7 cellular contexts compared by ENCODE assay signal in the genomic region with DNA sequence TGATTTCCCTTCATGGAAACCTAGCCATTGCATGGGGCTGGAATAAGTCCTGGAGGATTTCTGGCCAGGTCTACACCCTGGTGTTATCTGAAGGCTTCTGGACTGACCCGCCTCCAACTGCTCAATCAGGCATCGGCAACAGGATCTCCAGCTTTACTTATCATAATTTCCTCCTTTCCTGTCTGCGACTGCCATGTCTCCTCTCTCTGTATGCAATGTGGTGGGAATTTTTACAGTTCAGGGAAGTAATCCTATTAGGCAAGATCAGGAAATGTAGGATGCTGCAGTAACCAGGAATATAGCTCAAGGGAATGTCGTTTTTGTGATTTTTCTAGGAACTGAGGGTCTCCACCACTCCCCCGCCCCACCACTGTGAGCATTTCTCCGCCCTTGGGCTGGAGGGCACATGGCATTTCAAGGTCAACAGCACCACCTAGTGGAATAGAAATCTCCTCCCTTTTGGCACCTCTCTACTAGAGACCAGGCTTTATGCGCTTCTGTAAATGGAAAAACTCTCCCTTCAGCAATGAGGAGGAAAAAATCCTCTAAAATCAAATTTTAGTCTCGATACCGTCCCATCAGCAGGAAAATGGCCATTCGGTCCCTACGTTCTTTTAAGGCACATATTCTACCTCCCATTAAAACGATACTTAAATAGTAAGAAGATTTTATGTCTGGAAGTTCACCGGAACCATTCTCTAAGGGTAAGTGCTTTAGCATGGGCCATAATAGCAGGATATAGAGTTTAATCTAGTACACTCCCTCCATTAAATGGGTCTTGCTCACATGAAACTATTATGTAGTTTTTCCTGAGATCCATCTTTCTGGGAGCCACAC.
DNase-seq lines count a peak whose midpoint lies in the region; ATAC-seq and TF ChIP-seq lines count a peak whose summit lies in the region.

No MANE protein-coding gene starts in this region.

- ATAC-seq in GM21619 (IDR thresholded peaks at IDR 0.05; ENCODE audit: unreplicated experiment) = peak; percentile 86

- TF ChIP-seq EP300 in Ishikawa (IDR thresholded peaks at IDR 0.05; ENCODE audit: borderline replicate concordance) = no peak

- H3K4me3 ChIP-seq in adipocyte (ENCODE audit: low read length) = no peak overlapping the region
- H3K4me3 ChIP-seq in right atrium auricular region = peak overlapping the region in 1 of 2 donors; percentile 23
- H3K4me3 ChIP-seq in retinal pigment epithelial cell (ENCODE audit: low read length) = no peak overlapping the region

- H3K9ac ChIP-seq in adipocyte (ENCODE audit: low read length) = no peak overlapping the region

- H3K36me3 ChIP-seq in adipocyte (ENCODE audit: control insufficient read depth, insufficient read depth, low read length, severe bottlenecking) (no peaks in the 10 kb centered on the region), right atrium auricular region (no peaks in the 10 kb centered on the region)

- H3K9me3 ChIP-seq in adipocyte (ENCODE audit: control insufficient read depth, low read length) = no peaks in the 10 kb centered on the region
- H3K9me3 ChIP-seq in right atrium auricular region = no peaks in the 10 kb centered on the region

- peak; percentile 81 for TF ChIP-seq CTCF in GM10266 (IDR thresholded peaks at IDR 0.05; ENCODE audit: control insufficient read depth, insufficient read depth, low read depth, missing control alignments)
- TF ChIP-seq CTCF in right atrium auricular region (IDR thresholded peaks at IDR 0.05) = peak; percentile 44 to 83
- TF ChIP-seq CTCF in retinal pigment epithelial cell (conservative IDR thresholded peaks at IDR 0.05; ENCODE audit: low read depth, low read length) = peak; percentile 70

- H3K4me1 ChIP-seq in adipocyte (ENCODE audit: control insufficient read depth, insufficient read depth, low read length) = peaks cover 5% of the 10 kb centered on the region
- H3K4me1 ChIP-seq in right atrium auricular region = peaks cover 0 to 15% of the 10 kb centered on the region in 2 donors

- peak; percentile 51 for DNase-seq in GM10266 (ENCODE audit: extremely low spot score)
- peak; percentile 75 for DNase-seq in RPMI8226
- peak; percentile 79 for DNase-seq in adipocyte (ENCODE audit: low read depth)
- DNase-seq in right atrium auricular region (ENCODE audit: low spot score) = no peak
- DNase-seq in retinal pigment epithelial cell (ENCODE audit: low read depth) = no peak

- no peaks in the 10 kb centered on the region for H3K27me3 ChIP-seq in adipocyte (replicated peaks; ENCODE audit: control insufficient read depth, insufficient read depth, low read length)
- H3K27me3 ChIP-seq in right atrium auricular region = no peaks in the 10 kb centered on the region

- no peak overlapping the region for H3K27ac ChIP-seq in right atrium auricular region

- TF ChIP-seq RAD21 in Ishikawa (IDR thresholded peaks at IDR 0.05; ENCODE audit: low read depth) = peak; percentile 78

TF ChIP-seq in Ishikawa, 13 proteins besides CTCF, POLR2A, EP300 and RAD21:
- TF ChIP-seq, protein P1, sequence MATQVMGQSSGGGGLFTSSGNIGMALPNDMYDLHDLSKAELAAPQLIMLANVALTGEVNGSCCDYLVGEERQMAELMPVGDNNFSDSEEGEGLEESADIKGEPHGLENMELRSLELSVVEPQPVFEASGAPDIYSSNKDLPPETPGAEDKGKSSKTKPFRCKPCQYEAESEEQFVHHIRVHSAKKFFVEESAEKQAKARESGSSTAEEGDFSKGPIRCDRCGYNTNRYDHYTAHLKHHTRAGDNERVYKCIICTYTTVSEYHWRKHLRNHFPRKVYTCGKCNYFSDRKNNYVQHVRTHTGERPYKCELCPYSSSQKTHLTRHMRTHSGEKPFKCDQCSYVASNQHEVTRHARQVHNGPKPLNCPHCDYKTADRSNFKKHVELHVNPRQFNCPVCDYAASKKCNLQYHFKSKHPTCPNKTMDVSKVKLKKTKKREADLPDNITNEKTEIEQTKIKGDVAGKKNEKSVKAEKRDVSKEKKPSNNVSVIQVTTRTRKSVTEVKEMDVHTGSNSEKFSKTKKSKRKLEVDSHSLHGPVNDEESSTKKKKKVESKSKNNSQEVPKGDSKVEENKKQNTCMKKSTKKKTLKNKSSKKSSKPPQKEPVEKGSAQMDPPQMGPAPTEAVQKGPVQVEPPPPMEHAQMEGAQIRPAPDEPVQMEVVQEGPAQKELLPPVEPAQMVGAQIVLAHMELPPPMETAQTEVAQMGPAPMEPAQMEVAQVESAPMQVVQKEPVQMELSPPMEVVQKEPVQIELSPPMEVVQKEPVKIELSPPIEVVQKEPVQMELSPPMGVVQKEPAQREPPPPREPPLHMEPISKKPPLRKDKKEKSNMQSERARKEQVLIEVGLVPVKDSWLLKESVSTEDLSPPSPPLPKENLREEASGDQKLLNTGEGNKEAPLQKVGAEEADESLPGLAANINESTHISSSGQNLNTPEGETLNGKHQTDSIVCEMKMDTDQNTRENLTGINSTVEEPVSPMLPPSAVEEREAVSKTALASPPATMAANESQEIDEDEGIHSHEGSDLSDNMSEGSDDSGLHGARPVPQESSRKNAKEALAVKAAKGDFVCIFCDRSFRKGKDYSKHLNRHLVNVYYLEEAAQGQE (IDR thresholded peaks at IDR 0.05; ENCODE audit: low read depth) = no peak
- peak; percentile 73; the same call in 1 of the 2 replicates for TF ChIP-seq ZBTB7A (IDR thresholded peaks at IDR 0.05; ENCODE audit: low read depth)

Comparison
In these comparisons a context has a peak if more than half of its experiments do, and no peak if none do; other contexts are left out.
1. DNase-seq: peak in GM10266 (single experiment), RPMI8226 (single experiment) and adipocyte (single experiment); none in right atrium auricular region (single experiment) and retinal pigment epithelial cell (single experiment).
2. Peak in every context shown above with its lines, with median percentiles within 50 percentile points of each other: CTCF ChIP-seq.